Comparison of ENCODE assay signal across 8 cellular contexts in genomic region chr2:121897335-121897970, GRCh38.
A peak's percentile ranks its signal among the peaks of the same experiment; 100 is the strongest.
DNase-seq lines count a peak whose midpoint lies in the region; ATAC-seq, FAIRE-seq and TF ChIP-seq lines count a peak whose summit lies in the region.

No MANE protein-coding gene starts in this region.

- no peak overlapping the region for H3K27ac ChIP-seq in IMR-90 (ENCODE audit: insufficient read depth, low read length)
- H3K27ac ChIP-seq in keratinocyte (ENCODE audit: control insufficient read depth, insufficient read depth, low read length): no peak overlapping the region
- no peak overlapping the region for H3K27ac ChIP-seq in tibial artery

- TF ChIP-seq RAD21 in IMR-90 (IDR thresholded peaks at IDR 0.05; ENCODE audit: low read length): peak; percentile 19; the same call in 1 of the 2 replicates

- WGBS in IMR-90 (ENCODE audit: extremely low coverage in 2 of 2, insufficient read length in 1 of 2), 2 experiments: no CpG with 5 or more reads among the region's 5 CpGs

- H2AFZ ChIP-seq in IMR-90 (replicated peaks; ENCODE audit: low read length, poor library complexity): no peak overlapping the region
- no peak overlapping the region for H2AFZ ChIP-seq in keratinocyte (ENCODE audit: control insufficient read depth, low read length)

- no peak overlapping the region for H3K14ac ChIP-seq in IMR-90 (replicated peaks; ENCODE audit: low read depth, low read length)

- no peaks in the 10 kb centered on the region; the same call in 1 of the 2 replicates for H3K27me3 ChIP-seq in IMR-90 (ENCODE audit: control insufficient read depth, insufficient read depth, low read length)
- no peaks in the 10 kb centered on the region for H3K27me3 ChIP-seq in keratinocyte (ENCODE audit: control insufficient read depth, extremely low read depth, insufficient read depth, low read length)
- H3K27me3 ChIP-seq in tibial artery: no peaks in the 10 kb centered on the region

- H4K20me1 ChIP-seq in IMR-90 (ENCODE audit: insufficient read depth, low read length): no peaks in the 10 kb centered on the region; the same call in 1 of the 2 replicates
- H4K20me1 ChIP-seq in keratinocyte (ENCODE audit: control insufficient read depth, extremely low read depth, insufficient read depth, low read length): no peaks in the 10 kb centered on the region

- TF ChIP-seq CTCF in IMR-90 (conservative IDR thresholded peaks at IDR 0.05; ENCODE audit: low read depth, low read length) (peak; percentile 39), keratinocyte (optimal IDR thresholded peaks at IDR 0.05 in 1 of 3, IDR thresholded peaks at IDR 0.05 in 1 of 3, conservative IDR thresholded peaks at IDR 0.05 in 1 of 3; ENCODE audit: extremely low read depth in 1 of 3, insufficient read depth in 2 of 3, low read length in 3 of 3) (peak; percentile 51 to 81 (median 69)), tibial artery (IDR thresholded peaks at IDR 0.05) (peak in 1 of 2 experiments; percentile 31)

- no peak overlapping the region for H2BK15ac ChIP-seq in IMR-90 (ENCODE audit: low read depth, low read length)

- H3K4me1 ChIP-seq in IMR-90 (ENCODE audit: control insufficient read depth, insufficient read depth, low read length) (no peaks in the 10 kb centered on the region), keratinocyte (ENCODE audit: control insufficient read depth, extremely low read depth, insufficient read depth, low read length) (no peaks in the 10 kb centered on the region), tibial artery (no peaks in the 10 kb centered on the region)

- peak; percentile 32 for DNase-seq in stimulated activated CD4-positive, alpha-beta T cell treated with anti-CD3 and anti-CD28 coated beads, Interleukin-15, amount 100 ng/mL, for 24 hours
- no peak for DNase-seq in stimulated activated CD4-positive, alpha-beta T cell treated with anti-CD3 and anti-CD28 coated beads, Interleukin-4, amount 100 ng/mL, for 1 hour
- DNase-seq in IMR-90 (peak; percentile 27), SKM-1 (lab: John Stamatoyannopoulos, UW; ENCODE audit: unreplicated experiment) (peak; percentile 34), keratinocyte (ENCODE audit: low read depth, low spot score) (no peak), tibial artery (no peak), epidermal melanocyte (ENCODE audit: insufficient read length, low spot score) (no peak)

- intact Hi-C loops in IMR-90 (cut with micrococcal nuclease): no loop called here
- intact Hi-C loops in tibial artery (cut with DNase I; ENCODE audit: low total_unique reads): no loop called here

- H3K4ac ChIP-seq in IMR-90 (ENCODE audit: low read depth, low read length): no peak overlapping the region

- no peak overlapping the region for H2AK5ac ChIP-seq in IMR-90 (ENCODE audit: low read depth, low read length)

- H2BK20ac ChIP-seq in IMR-90 (ENCODE audit: low read depth, low read length): no peak overlapping the region

- dilution Hi-C loops in IMR-90 (cut with HindIII; ENCODE audit: low sequenced_read_pairs, unreplicated experiment) (no loop called here), keratinocyte (cut with MboI; ENCODE audit: extremely low pct_ligation_motif_present, low sequenced_read_pairs) (no loop called here)

- H2BK5ac ChIP-seq in IMR-90 (ENCODE audit: low read depth, low read length, poor library complexity, severe bottlenecking): no peak overlapping the region

- peak; percentile 71 for ATAC-seq in GM21723 (IDR thresholded peaks at IDR 0.05; ENCODE audit: unreplicated experiment)
- peak; percentile 70 for ATAC-seq in IMR-90 (ENCODE audit: low read depth)

- H3K9ac ChIP-seq in IMR-90 (ENCODE audit: low read depth, low read length) (no peak overlapping the region), keratinocyte (ENCODE audit: control insufficient read depth, extremely low read depth, insufficient read depth, low read length) (no peak overlapping the region)

- H3K79me2 ChIP-seq in keratinocyte (ENCODE audit: control insufficient read depth, insufficient read depth, low read length): no peaks in the 10 kb centered on the region

- no peak for TF ChIP-seq POLR2A in IMR-90 (IDR thresholded peaks at IDR 0.05; ENCODE audit: low read depth, low read length)

- H3K23ac ChIP-seq in IMR-90 (ENCODE audit: low read depth, low read length): no peak overlapping the region

- no peak overlapping the region for H2AK9ac ChIP-seq in IMR-90 (replicated peaks; ENCODE audit: low read depth, low read length, poor library complexity)

- no peaks in the 10 kb centered on the region for H3K9me3 ChIP-seq in IMR-90 (ENCODE audit: control insufficient read depth, insufficient read depth, low read length)
- H3K9me3 ChIP-seq in keratinocyte (ENCODE audit: control insufficient read depth, low read depth, low read length): no peaks in the 10 kb centered on the region
- no peaks in the 10 kb centered on the region for H3K9me3 ChIP-seq in tibial artery

- POLR2A ChIA-PET in IMR-90 (lab: Charles Lee; ENCODE audit: unreplicated experiment): no interaction called here

- no peaks in the 10 kb centered on the region for H3K9me1 ChIP-seq in IMR-90 (ENCODE audit: insufficient read depth, low read length)
- no peaks in the 10 kb centered on the region for H3K9me1 ChIP-seq in keratinocyte (ENCODE audit: control insufficient read depth, extremely low read depth, insufficient read depth, low read length)

- FAIRE-seq in keratinocyte (lab: Jason Lieb, UNC): no peak

- H4K5ac ChIP-seq in IMR-90 (ENCODE audit: low read depth, low read length): no peak overlapping the region

- CTCF ChIA-PET in IMR-90 (lab: Yijun Ruan, JAX): interaction anchor here (0.9 to 1.0 kb wide), 2 partner anchors 11 to 86 kb away, joined by 3 to 4 read pairs; no protein-coding TSS in a partner anchor

- in situ Hi-C loops in IMR-90 (cut with MboI; ENCODE audit: low sequenced_read_pairs): no loop called here

- no TSS peak for BruUV-seq in IMR-90 (replicated peaks; lab: Mats Ljungman, UMichigan)

- H4K91ac ChIP-seq in IMR-90 (ENCODE audit: insufficient read depth, low read depth, low read length): no peak overlapping the region

- H3K4me2 ChIP-seq in IMR-90 (ENCODE audit: low read depth, low read length): no peak overlapping the region
- H3K4me2 ChIP-seq in keratinocyte (ENCODE audit: control insufficient read depth, extremely low read depth, insufficient read depth, low read depth, low read length): no peak overlapping the region

- no peak overlapping the region for H3K56ac ChIP-seq in IMR-90 (ENCODE audit: extremely low read depth, insufficient read depth, low read length)

- H2BK120ac ChIP-seq in IMR-90 (ENCODE audit: low read depth, low read length): no peak overlapping the region

- no peak overlapping the region for H3K18ac ChIP-seq in IMR-90 (ENCODE audit: low read depth, low read length)

- no peak overlapping the region for H4K8ac ChIP-seq in IMR-90 (ENCODE audit: low read depth in 2 of 2, low read length in 2 of 2)

- H3K4me3 ChIP-seq in IMR-90 (ENCODE audit: insufficient read depth, low read depth, low read length): no peak overlapping the region
- no peak overlapping the region for H3K4me3 ChIP-seq in keratinocyte (ENCODE audit: control insufficient read depth in 2 of 3, extremely low read depth in 1 of 3, insufficient read depth in 2 of 3, low read depth in 1 of 3, low read length in 3 of 3)
- no peak overlapping the region for H3K4me3 ChIP-seq in tibial artery

- no peaks in the 10 kb centered on the region for H3K79me1 ChIP-seq in IMR-90 (ENCODE audit: low read depth in 1 of 2, low read length in 2 of 2)

- H3K36me3 ChIP-seq in IMR-90 (ENCODE audit: control insufficient read depth, insufficient read depth, low read length) (no peaks in the 10 kb centered on the region), keratinocyte (ENCODE audit: control insufficient read depth in 2 of 2, extremely low read depth in 1 of 2, insufficient read depth in 2 of 2, low read length in 2 of 2) (no peaks in the 10 kb centered on the region), tibial artery (no peaks in the 10 kb centered on the region)

TF ChIP-seq in IMR-90, 13 proteins besides CTCF, POLR2A, EP300 and RAD21:
- TF ChIP-seq CEBPB (IDR thresholded peaks at IDR 0.05; ENCODE audit: low read depth, low read length): no peak
- TF ChIP-seq SMC3 (IDR thresholded peaks at IDR 0.05; ENCODE audit: low read depth, low read length): no peak
- TF ChIP-seq FOS (IDR thresholded peaks at IDR 0.05; ENCODE audit: low read depth, low read length): no peak

Comparison
In these comparisons a context has a peak if more than half of its experiments do, and no peak if none do; other contexts are left out.
1. DNase-seq: peak in stimulated activated CD4-positive, alpha-beta T cell treated with anti-CD3 and anti-CD28 coated beads, Interleukin-15, amount 100 ng/mL, for 24 hours (single experiment), IMR-90 (single experiment) and SKM-1 (single experiment); none in stimulated activated CD4-positive, alpha-beta T cell treated with anti-CD3 and anti-CD28 coated beads, Interleukin-4, amount 100 ng/mL, for 1 hour (single experiment), keratinocyte (single experiment), tibial artery (0 of 2) and epidermal melanocyte (single experiment).